ENCODE assay signal across 9 cellular contexts in genomic region chr14:20631821-20632389, GRCh38. TPM values are rescaled to one million over a fixed set of nuclear protein-coding genes. Genes with fewer than 3 reads are reported as not detected.
DNase-seq lines count a peak whose midpoint lies in the region; ATAC-seq, FAIRE-seq and TF ChIP-seq lines count a peak whose summit lies in the region.
"Had no signal": no experiment of that assay in that cellular context is flagged by ENCODE, and none has a peak within 500 bp of the region (broad histone marks: within the 10 kb centered on the region; RNA-seq: fewer than 3 reads in every experiment).

No MANE protein-coding gene starts in this region.

- peak overlapping the region; percentile 75 for H3K4me3 Mint-ChIP-seq in activated CD4-positive, alpha-beta T cell treated with anti-CD3 and anti-CD28 coated beads for 36 hours

- H3K4me1 ChIP-seq in Panc1 (ENCODE audit: control insufficient read depth, insufficient read depth, low read length) = peaks cover 8% of the 10 kb centered on the region
- peaks cover 3 to 11% (median 6%) of the 10 kb centered on the region in 4 donors for H3K4me1 ChIP-seq in liver (ENCODE audit: control insufficient read depth in 4 of 4, insufficient read depth in 4 of 4, low read length in 3 of 4)
- peaks cover 8 to 34% (median 31%) of the 10 kb centered on the region in 5 donors for H3K4me1 ChIP-seq in subcutaneous abdominal adipose tissue (ENCODE audit: control insufficient read depth in 5 of 5, insufficient read depth in 5 of 5, low read length in 5 of 5)

- DNase-seq in activated CD4-positive, alpha-beta T cell treated with anti-CD3 and anti-CD28 coated beads for 36 hours = peak; percentile 33
- no peak for DNase-seq in activated CD4-positive, alpha-beta T cell treated with anti-CD3 and anti-CD28 coated beads for 48 hours
- no peak for DNase-seq in Panc1 (ENCODE audit: low read depth, low spot score)
- DNase-seq in coronary artery (ENCODE audit: low spot score) = no peak
- DNase-seq in NCI-H2029 (lab: John Stamatoyannopoulos, UW) = no peak
- no peak for DNase-seq in H54 (ENCODE audit: insufficient read length, low spot score)

- H3K9ac ChIP-seq in liver (ENCODE audit: low read depth in 1 of 2, low read length in 2 of 2) (no peak overlapping the region), subcutaneous abdominal adipose tissue (ENCODE audit: low read length in 5 of 5) (peak overlapping the region in 1 of 5 donors; percentile 23)

- TF ChIP-seq CTCF in Panc1 (IDR thresholded peaks at IDR 0.05) (no peak), coronary artery (IDR thresholded peaks at IDR 0.05) (no peak), liver (IDR thresholded peaks at IDR 0.05; ENCODE audit: low read depth, low read length, missing input control) (no peak)

- TF ChIP-seq RAD21 in liver (IDR thresholded peaks at IDR 0.05) = no peak

- CTCF ChIA-PET in activated CD4-positive, alpha-beta T cell treated with anti-CD3 and anti-CD28 coated beads for 36 hours (lab: Charles Lee) = interaction anchor here (0.6 to 3.9 kb wide), 15 partner anchors 9 to 338 kb away, joined by 3 to 34 read pairs (median 5); partner anchors contain the start of genes APEX1 and RNASE4
- CTCF ChIA-PET in Panc1 (lab: Charles Lee) = no interaction called here

- no peak overlapping the region for H3K27ac Mint-ChIP-seq in activated CD4-positive, alpha-beta T cell treated with anti-CD3 and anti-CD28 coated beads for 36 hours

- POLR2A ChIA-PET in activated CD4-positive, alpha-beta T cell treated with anti-CD3 and anti-CD28 coated beads for 36 hours (lab: Charles Lee) = interaction anchor here (1.9 kb wide), 1 partner anchor 52 kb away, joined by 7 read pairs; the partner anchor contains the start of gene RNASE4
- POLR2A ChIA-PET in Panc1 (lab: Charles Lee) = no interaction called here

- H3K27me3 Mint-ChIP-seq in activated CD4-positive, alpha-beta T cell treated with anti-CD3 and anti-CD28 coated beads for 36 hours = peaks cover 12% of the 10 kb centered on the region

- H3K9me3 Mint-ChIP-seq in activated CD4-positive, alpha-beta T cell treated with anti-CD3 and anti-CD28 coated beads for 36 hours (ENCODE audit: low read depth) = no peaks in the 10 kb centered on the region

- no peak for TF ChIP-seq POLR2A in H54 (IDR thresholded peaks at IDR 0.05; ENCODE audit: low read depth, low read length)

- H3K36me3 Mint-ChIP-seq in activated CD4-positive, alpha-beta T cell treated with anti-CD3 and anti-CD28 coated beads for 36 hours (ENCODE audit: low read depth) = no peaks in the 10 kb centered on the region

- BruUV-seq in Panc1 (replicated peaks; lab: Mats Ljungman, UMichigan) = no TSS peak

- FAIRE-seq in H54 (lab: Jason Lieb, UNC) = no peak
- FAIRE-seq: colon had no signal

- intact Hi-C loops in activated CD4-positive, alpha-beta T cell treated with anti-CD3 and anti-CD28 coated beads for 36 hours (cut with DNase I, micrococcal nuclease) = loop anchor here (1.0 to 5.0 kb wide), 5 partner anchors 19 to 290 kb away; partner anchors contain the start of gene PARP2 (in 1 of the 2)
- intact Hi-C loops in Panc1 (cut with micrococcal nuclease; ENCODE audit: unreplicated experiment) = loop anchor here (2.0 kb wide), 1 partner anchor 53 kb away; the partner anchor contains the start of gene RNASE4

- H3K9me3 ChIP-seq in Panc1 (ENCODE audit: control insufficient read depth, insufficient read depth, low read depth, low read length) (no peaks in the 10 kb centered on the region), liver (ENCODE audit: control insufficient read depth in 4 of 4, low read length in 3 of 4) (peaks cover 0 to 2% (median 0%) of the 10 kb centered on the region in 4 donors), subcutaneous abdominal adipose tissue (ENCODE audit: control insufficient read depth in 5 of 5, low read length in 5 of 5) (no peaks in the 10 kb centered on the region)

- H3K27ac ChIP-seq in Panc1 (ENCODE audit: low read length) = no peak overlapping the region
- no peak overlapping the region for H3K27ac ChIP-seq in coronary artery
- H3K27ac ChIP-seq in liver (ENCODE audit: low read depth in 1 of 2, low read length in 2 of 2) = no peak overlapping the region
- no peak overlapping the region for H3K27ac ChIP-seq in subcutaneous abdominal adipose tissue (ENCODE audit: low read depth, low read length)

- H3K36me3 ChIP-seq in Panc1 (ENCODE audit: control insufficient read depth, insufficient read depth, low read length) (no peaks in the 10 kb centered on the region), liver (ENCODE audit: control insufficient read depth in 4 of 4, insufficient read depth in 3 of 4, low read depth in 1 of 4, low read length in 3 of 4) (no peaks in the 10 kb centered on the region), subcutaneous abdominal adipose tissue (ENCODE audit: control insufficient read depth in 5 of 5, insufficient read depth in 5 of 5, low read length in 5 of 5) (no peaks in the 10 kb centered on the region)

- ATAC-seq in activated CD4-positive, alpha-beta T cell treated with anti-CD3 and anti-CD28 coated beads for 36 hours = no peak
- ATAC-seq in Panc1 = 0 out of 2 replicates have a peak, but pooled peaks have one; percentile 24

- H3K27me3 ChIP-seq in Panc1 (ENCODE audit: control insufficient read depth, insufficient read depth, low read length) (peaks cover 2% of the 10 kb centered on the region; the same call in 1 of the 2 replicates), liver (ENCODE audit: control insufficient read depth in 4 of 4, insufficient read depth in 4 of 4, low read length in 3 of 4) (peaks cover 0 to 25% (median 12%) of the 10 kb centered on the region in 4 donors), subcutaneous abdominal adipose tissue (ENCODE audit: control insufficient read depth in 5 of 5, insufficient read depth in 4 of 5, low read length in 5 of 5) (peaks cover 0 to 2% (median 0%) of the 10 kb centered on the region in 5 donors)

- peak overlapping the region; percentile 56 to 86 for H3K4me3 ChIP-seq in Panc1 (ENCODE audit: low read depth in 2 of 2, low read length in 2 of 2)
- H3K4me3 ChIP-seq in coronary artery = peak overlapping the region; percentile 57
- no peak overlapping the region for H3K4me3 ChIP-seq in liver (ENCODE audit: low read depth in 1 of 3, low read length in 3 of 3)
- H3K4me3 ChIP-seq in subcutaneous abdominal adipose tissue (ENCODE audit: low read depth in 1 of 5, low read length in 5 of 5) = peak overlapping the region; percentile 42 to 61 (median 47)

- WGBS in liver = 3% methylated on average over 19 of the region's 19 CpGs

- peaks cover 54% of the 10 kb centered on the region for H3K4me1 Mint-ChIP-seq in activated CD4-positive, alpha-beta T cell treated with anti-CD3 and anti-CD28 coated beads for 36 hours

- in situ Hi-C loops in Panc1 (cut with HindIII; ENCODE audit: low pct_unique_long_range_greater_than_20kb, low sequenced_read_pairs) = no loop called here

TF ChIP-seq in liver, 16 proteins besides CTCF, POLR2A, EP300 and RAD21 (continues in another document):
- TF ChIP-seq HNF4A (conservative IDR thresholded peaks at IDR 0.05) (no peak), ZBTB33 (IDR thresholded peaks at IDR 0.05) (no peak)

RNA-seq across cellular contexts. Expression of gene OR6S1, which starts 9.6 kb away (rescaled TPM):
- total RNA-seq in activated CD4-positive, alpha-beta T cell treated with anti-CD3 and anti-CD28 coated beads for 36 hours = not detected
- not detected for total RNA-seq in Panc1 (2021; ENCODE audit: unreplicated experiment)
- polyA plus RNA-seq in Panc1 (2012; ENCODE audit: insufficient read length) = not detected
- total RNA-seq in liver = not detected
- not detected for polyA plus RNA-seq in liver

RNA-seq across cellular contexts. Expression of gene RNASE12, which starts 40.7 kb away (rescaled TPM):
- not detected for total RNA-seq in activated CD4-positive, alpha-beta T cell treated with anti-CD3 and anti-CD28 coated beads for 36 hours
- total RNA-seq in Panc1 (2021; ENCODE audit: unreplicated experiment) = not detected
- polyA plus RNA-seq in Panc1 (2012; ENCODE audit: insufficient read length) = not detected
- total RNA-seq in liver = not detected
- not detected for polyA plus RNA-seq in liver

RNA-seq across cellular contexts. Expression of gene RNASE11, which starts 44.1 kb away (rescaled TPM):
- not detected for total RNA-seq in activated CD4-positive, alpha-beta T cell treated with anti-CD3 and anti-CD28 coated beads for 36 hours
- total RNA-seq in Panc1 (2021; ENCODE audit: unreplicated experiment) (not detected), liver (not detected)
- not detected for polyA plus RNA-seq in Panc1 (2012; ENCODE audit: insufficient read length)
- not detected for polyA plus RNA-seq in liver

RNA-seq across cellular contexts. Expression of gene RNASE4, which starts 52.5 kb away (rescaled TPM):
- total RNA-seq in activated CD4-positive, alpha-beta T cell treated with anti-CD3 and anti-CD28 coated beads for 36 hours = under 1 TPM; 0.37 to 0.50 TPM
- total RNA-seq in Panc1 (2021; ENCODE audit: unreplicated experiment) = 3.3 TPM
- 3.3 TPM for polyA plus RNA-seq in Panc1 (2012; ENCODE audit: insufficient read length)
- total RNA-seq in liver = 100 to 1,000 TPM; 129 to 191 TPM
- polyA plus RNA-seq in liver = 100 to 1,000 TPM; 176 to 319 TPM

RNA-seq across cellular contexts. Expression of gene ANG, which starts 56.7 kb away (rescaled TPM):
- total RNA-seq in activated CD4-positive, alpha-beta T cell treated with anti-CD3 and anti-CD28 coated beads for 36 hours = 1 to 10 TPM in 1 of 2 experiments, under 1 TPM in 1; 0.83 to 1.8 TPM
- total RNA-seq in Panc1 (2021; ENCODE audit: unreplicated experiment) (1.9 TPM), liver (1,000 to 10,000 TPM in 1 of 2 donors, 100 to 1,000 TPM in 1; 153 to 1,589 TPM)
- 3.8 TPM for polyA plus RNA-seq in Panc1 (2012; ENCODE audit: insufficient read length)
- polyA plus RNA-seq in liver = 1,000 to 10,000 TPM; 1,170 to 2,524 TPM

Comparison
In these comparisons a context has a peak if more than half of its experiments do, and no peak if none do; other contexts are left out.
1. H3K4me3 ChIP-seq: peak in Panc1 (2 of 2), coronary artery (single experiment) and subcutaneous abdominal adipose tissue (5 of 5); none in liver (0 of 3).